Comparison of ENCODE assay signal across 9 cellular contexts in the genomic region with DNA sequence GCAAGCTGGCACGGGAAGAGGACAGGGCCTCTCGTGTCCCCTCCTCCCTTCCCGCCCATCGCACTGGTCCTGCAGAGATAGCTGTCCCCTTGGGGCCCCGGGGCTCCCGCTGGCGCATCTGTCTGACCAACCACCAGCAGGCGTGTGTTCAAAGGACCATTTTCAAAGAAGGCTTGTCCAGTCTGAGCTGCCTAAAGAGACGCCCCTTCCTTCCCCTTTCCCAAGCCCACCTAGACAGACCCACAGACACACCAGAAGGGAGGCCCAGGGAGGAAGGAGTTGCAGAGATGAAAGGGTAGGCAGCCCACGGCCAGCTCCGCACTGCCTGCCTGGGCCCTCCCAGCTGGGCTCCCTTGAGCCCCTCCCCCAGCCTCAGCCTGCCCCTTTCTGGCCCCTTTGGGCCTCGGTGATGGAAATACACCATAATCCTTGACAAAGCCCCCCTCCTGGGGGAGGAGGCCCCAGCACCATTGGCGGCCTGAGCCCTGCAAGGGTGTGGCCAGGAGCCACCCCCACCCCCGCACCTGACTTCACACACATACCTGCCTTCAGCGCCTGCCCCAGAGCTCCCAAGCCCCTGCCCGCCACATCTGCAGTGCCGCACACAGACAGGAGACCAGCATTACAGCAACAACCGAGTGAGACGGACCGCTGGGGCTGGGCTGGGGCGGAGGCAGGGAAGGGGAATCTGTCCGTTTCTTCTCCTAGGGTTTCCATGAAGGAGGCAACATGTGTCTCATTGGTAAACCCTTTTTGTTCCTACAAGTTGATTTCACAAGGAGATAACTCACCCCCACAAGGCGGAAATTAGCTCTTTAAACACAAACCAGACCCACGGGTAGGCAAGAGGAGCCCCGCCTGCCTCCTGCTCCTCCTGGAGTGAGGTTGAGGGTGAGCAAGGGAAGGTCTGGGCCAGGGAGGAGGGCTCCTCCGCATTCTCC. TPM values are rescaled to one million over a fixed set of nuclear protein-coding genes. Genes with fewer than 3 reads are reported as not detected.
DNase-seq lines count a peak whose midpoint lies in the region; ATAC-seq and TF ChIP-seq lines count a peak whose summit lies in the region.
"Had no signal": no experiment of that assay in that cellular context is flagged by ENCODE, and none has a peak within 500 bp of the region (broad histone marks: within the 10 kb centered on the region; RNA-seq: fewer than 3 reads in every experiment).

A gene with protein sequence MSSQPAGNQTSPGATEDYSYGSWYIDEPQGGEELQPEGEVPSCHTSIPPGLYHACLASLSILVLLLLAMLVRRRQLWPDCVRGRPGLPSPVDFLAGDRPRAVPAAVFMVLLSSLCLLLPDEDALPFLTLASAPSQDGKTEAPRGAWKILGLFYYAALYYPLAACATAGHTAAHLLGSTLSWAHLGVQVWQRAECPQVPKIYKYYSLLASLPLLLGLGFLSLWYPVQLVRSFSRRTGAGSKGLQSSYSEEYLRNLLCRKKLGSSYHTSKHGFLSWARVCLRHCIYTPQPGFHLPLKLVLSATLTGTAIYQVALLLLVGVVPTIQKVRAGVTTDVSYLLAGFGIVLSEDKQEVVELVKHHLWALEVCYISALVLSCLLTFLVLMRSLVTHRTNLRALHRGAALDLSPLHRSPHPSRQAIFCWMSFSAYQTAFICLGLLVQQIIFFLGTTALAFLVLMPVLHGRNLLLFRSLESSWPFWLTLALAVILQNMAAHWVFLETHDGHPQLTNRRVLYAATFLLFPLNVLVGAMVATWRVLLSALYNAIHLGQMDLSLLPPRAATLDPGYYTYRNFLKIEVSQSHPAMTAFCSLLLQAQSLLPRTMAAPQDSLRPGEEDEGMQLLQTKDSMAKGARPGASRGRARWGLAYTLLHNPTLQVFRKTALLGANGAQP (minus strand): TSS at position 327 of the 941 bp plus-strand sequence. CDS start 520 bp downstream, outside the sequence.

- H3K27ac Mint-ChIP-seq in mesothelial cell of epicardium = peak within 1 kb of the TSS; percentile 91
- H3K27ac Mint-ChIP-seq in immature natural killer cell = no peak within 1 kb of the TSS
- H3K27ac Mint-ChIP-seq: memory B cell had no signal

- H3K27me3 ChIP-seq in brain microvascular endothelial cell (replicated peaks) = no peaks in the 10 kb centered on the region

- no peak for TF ChIP-seq CTCF in brain microvascular endothelial cell (IDR thresholded peaks at IDR 0.05; ENCODE audit: low read depth, low read length, missing control alignments)
- TF ChIP-seq CTCF in mesothelial cell of epicardium (IDR thresholded peaks at IDR 0.05; ENCODE audit: unreplicated experiment) = no peak

- H3K36me3 Mint-ChIP-seq in mesothelial cell of epicardium (no peaks in the 10 kb centered on the region), immature natural killer cell (no peaks in the 10 kb centered on the region)
- H3K36me3 Mint-ChIP-seq: memory B cell had no signal

- H3K4me3 Mint-ChIP-seq in mesothelial cell of epicardium (peak within 1 kb of the TSS; percentile 66), immature natural killer cell (no peak within 1 kb of the TSS)
- H3K4me3 Mint-ChIP-seq: memory B cell had no signal

- in situ Hi-C loops in brain microvascular endothelial cell (cut with HindIII; ENCODE audit: low pct_ligation_motif_present, low sequenced_read_pairs) = no loop called here

- no peaks in the 10 kb centered on the region for H3K36me3 ChIP-seq in brain microvascular endothelial cell (replicated peaks)

- peaks cover 6% of the 10 kb centered on the region for H3K27me3 Mint-ChIP-seq in mesothelial cell of epicardium (ENCODE audit: low read depth)
- H3K27me3 Mint-ChIP-seq in immature natural killer cell (ENCODE audit: low read depth in 3 of 3) = peaks cover 0 to 1% (median 0%) of the 10 kb centered on the region in 3 donors

- DNase-seq in DMS79 treated with DMSO at 0.1 percent for 48 hours (lab: John Stamatoyannopoulos, UW) = peak; percentile 79
- peak; percentile 90 for DNase-seq in NCI-H1436 (lab: John Stamatoyannopoulos, UW)
- DNase-seq in brain microvascular endothelial cell = no peak
- DNase-seq in mesothelial cell of epicardium (ENCODE audit: low spot score in 2 of 2, unreplicated experiment in 2 of 2) = peak; percentile 43 to 73
- DNase-seq in hippocampal formation (lab: John Stamatoyannopoulos, UW) = no peak
- no peak for DNase-seq in SW 1271 (lab: John Stamatoyannopoulos, UW)
- DNase-seq in immature natural killer cell = no peak

- peaks cover 69% of the 10 kb centered on the region for H3K4me1 Mint-ChIP-seq in mesothelial cell of epicardium
- H3K4me1 Mint-ChIP-seq in immature natural killer cell = no peaks in the 10 kb centered on the region
- H3K4me1 Mint-ChIP-seq: memory B cell had no signal

- H3K4me3 ChIP-seq in brain microvascular endothelial cell (ENCODE audit: low read depth, low read length) = peak within 1 kb of the TSS; percentile 30

- no peak for ATAC-seq in HG03039 (IDR thresholded peaks at IDR 0.05; ENCODE audit: unreplicated experiment)

- H3K9me3 Mint-ChIP-seq in mesothelial cell of epicardium = no peaks in the 10 kb centered on the region
- no peaks in the 10 kb centered on the region for H3K9me3 Mint-ChIP-seq in immature natural killer cell
- H3K9me3 Mint-ChIP-seq: memory B cell had no signal

- H3K27ac ChIP-seq in brain microvascular endothelial cell = peak within 1 kb of the TSS; percentile 87

RNA-seq across cellular contexts. Expression of the gene that starts here (rescaled TPM):
- total RNA-seq in mesothelial cell of epicardium = 101 to 114 TPM (median 111 TPM) in 3 replicates
- polyA plus RNA-seq in immature natural killer cell = not detected

Comparison
In these comparisons a context has a peak if more than half of its experiments do, and no peak if none do; other contexts are left out.
1. DNase-seq: peak in DMS79 treated with DMSO at 0.1 percent for 48 hours (single experiment), NCI-H1436 (single experiment) and mesothelial cell of epicardium (2 of 2); none in brain microvascular endothelial cell (single experiment), hippocampal formation (0 of 2), SW 1271 (0 of 2) and immature natural killer cell (0 of 3).